ENCODE assay signal across 14 cellular contexts in the genomic region with DNA sequence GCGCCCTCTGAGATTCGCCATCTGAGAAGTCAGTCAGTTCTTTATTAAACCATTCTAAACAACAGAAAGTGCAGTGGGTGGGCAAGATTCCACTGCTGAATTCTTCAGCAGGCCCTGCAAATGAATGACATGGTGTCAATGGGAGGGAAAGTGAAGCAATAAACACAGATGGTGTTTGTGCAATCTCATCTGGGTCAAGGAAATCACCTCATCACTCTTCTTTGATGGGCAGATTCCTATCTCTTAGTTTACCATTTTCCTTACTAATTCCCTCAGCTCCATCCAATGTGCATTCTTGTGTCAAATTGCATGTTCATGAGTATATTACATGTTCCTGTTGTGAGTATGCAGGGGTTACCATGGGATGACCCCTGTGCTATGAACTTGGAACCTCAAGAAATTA.
DNase-seq lines count a peak whose midpoint lies in the region; ATAC-seq and FAIRE-seq lines count a peak whose summit lies in the region.
"Had no signal": no experiment of that assay in that cellular context is flagged by ENCODE, and none has a peak within 500 bp of the region (broad histone marks: within the 10 kb centered on the region; RNA-seq: fewer than 3 reads in every experiment).

No MANE protein-coding gene starts in this region.

- H3K9me3 Mint-ChIP-seq in CD8-positive, alpha-beta memory T cell, result no peaks in the 10 kb centered on the region

- no peak overlapping the region for H3K4me3 ChIP-seq in CD8-positive, alpha-beta memory T cell (ENCODE audit: low read length)
- H3K4me3 ChIP-seq: skin epidermis had no signal

- FAIRE-seq in RCC 7860 (lab: Jason Lieb, UNC), result peak; percentile 66
- FAIRE-seq: colon had no signal

- H3K36me3 ChIP-seq in CD8-positive, alpha-beta memory T cell (ENCODE audit: insufficient read depth, low read length), result no peaks in the 10 kb centered on the region

- no peak overlapping the region for H3K27ac Mint-ChIP-seq in CD8-positive, alpha-beta memory T cell

- no peaks in the 10 kb centered on the region for H3K36me3 Mint-ChIP-seq in CD8-positive, alpha-beta memory T cell

- H3K27me3 ChIP-seq in CD8-positive, alpha-beta memory T cell (ENCODE audit: insufficient read depth, low read length, poor library complexity, severe bottlenecking), result no peaks in the 10 kb centered on the region

- intact Hi-C loops in sciatic nerve (cut with DNase I), result no loop called here

- H3K4me1 ChIP-seq in CD8-positive, alpha-beta memory T cell (ENCODE audit: insufficient read depth, low read length), result no peaks in the 10 kb centered on the region
- H3K4me1 ChIP-seq: Caco-2 had no signal

- DNase-seq in GM03348 (ENCODE audit: low spot score), result peak; percentile 52
- DNase-seq in RCC 7860 (ENCODE audit: low spot score), result peak; percentile 77
- DNase-seq in fibroblast of the conjunctiva (ENCODE audit: low read depth), result peak; percentile 89
- no peak for DNase-seq in sciatic nerve (ENCODE audit: low spot score)
- DNase-seq in NK-92 treated with Interleukin-12 subunit alpha and Interleukin-12 subunit beta, amount 100 ng/mL, for 24 hours (lab: John Stamatoyannopoulos, UW), result no peak
- DNase-seq in CD8-positive, alpha-beta memory T cell, result no peak
- no peak for DNase-seq in HPDE6-E6E7 (ENCODE audit: extremely low spot score)
- DNase-seq: activated CD4-positive, alpha-beta T cell treated with anti-CD3 and anti-CD28 coated beads for 48 hours; activated effector memory CD4-positive, alpha-beta T cell treated with Interleukin-2 at 50 U/mL for 16 hours; Caco-2; SHP77 treated with DMSO at 0.1 percent for 48 hours had no signal

- H3K4me1 Mint-ChIP-seq in CD8-positive, alpha-beta memory T cell, result no peaks in the 10 kb centered on the region

- ATAC-seq in sciatic nerve (peak; percentile 32), GM21619 (IDR thresholded peaks at IDR 0.05; ENCODE audit: unreplicated experiment) (no peak)

- no peak overlapping the region for H3K27ac ChIP-seq in CD8-positive, alpha-beta memory T cell (ENCODE audit: low read depth, low read length)

- peaks cover 8 to 46% of the 10 kb centered on the region in 2 donors for H3K27me3 Mint-ChIP-seq in CD8-positive, alpha-beta memory T cell

- POLR2A ChIA-PET in CD8-positive, alpha-beta memory T cell (lab: Charles Lee), result no interaction called here

- CTCF ChIA-PET in CD8-positive, alpha-beta memory T cell (lab: Charles Lee), result interaction anchor here (0.6 kb wide), 1 partner anchor 151 kb away, joined by 3 read pairs; no protein-coding TSS in a partner anchor

- H3K9me3 ChIP-seq in CD8-positive, alpha-beta memory T cell (ENCODE audit: low read length), result no peaks in the 10 kb centered on the region

- no peak overlapping the region for H3K4me3 Mint-ChIP-seq in CD8-positive, alpha-beta memory T cell

Comparison
In these comparisons a context has a peak if more than half of its experiments do, and no peak if none do; other contexts are left out.
1. DNase-seq: peak in GM03348 (single experiment), RCC 7860 (single experiment) and fibroblast of the conjunctiva (single experiment); none in sciatic nerve (single experiment), NK-92 treated with Interleukin-12 subunit alpha and Interleukin-12 subunit beta, amount 100 ng/mL, for 24 hours (single experiment), CD8-positive, alpha-beta memory T cell (0 of 5) and HPDE6-E6E7 (single experiment).